17 cellular contexts compared by ENCODE assay signal in the genomic region with DNA sequence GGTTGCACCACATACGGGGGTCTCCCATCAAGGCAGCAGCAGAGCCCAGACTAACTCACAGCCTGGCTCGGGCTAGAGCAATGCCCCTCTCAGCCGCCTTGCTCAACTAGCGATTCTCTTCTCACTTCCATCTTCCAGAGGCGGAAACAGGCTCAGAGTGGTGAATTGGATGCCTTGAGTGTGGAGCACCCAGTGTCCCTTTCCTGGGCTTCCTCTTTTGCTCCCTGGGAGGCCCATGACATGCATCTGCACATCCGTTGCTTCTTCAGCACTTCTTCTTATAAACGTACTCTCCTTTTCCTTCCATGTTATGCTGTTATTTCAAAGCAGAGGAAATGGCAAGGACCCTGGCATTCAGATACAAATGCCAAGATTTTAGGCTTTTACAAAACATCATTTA. TPM values are rescaled to one million over a fixed set of nuclear protein-coding genes. Genes with fewer than 3 reads are reported as not detected.
DNase-seq lines count a peak whose midpoint lies in the region; ATAC-seq and TF ChIP-seq lines count a peak whose summit lies in the region.
"Had no signal": no experiment of that assay in that cellular context is flagged by ENCODE, and none has a peak within 500 bp of the region (broad histone marks: within the 10 kb centered on the region; RNA-seq: fewer than 3 reads in every experiment).

No MANE protein-coding gene starts in this region.

- no peak overlapping the region for H3K27ac Mint-ChIP-seq in activated naive CD4-positive, alpha-beta T cell treated with anti-CD3 and anti-CD28 coated beads for 36 hours

- CTCF ChIA-PET in OCI-LY7 (lab: Charles Lee; ENCODE audit: unreplicated experiment), result interaction anchor here (0.6 kb wide), 1 partner anchor 9 kb away, joined by 3 read pairs; no protein-coding TSS in a partner anchor
- CTCF ChIA-PET in activated naive CD4-positive, alpha-beta T cell treated with anti-CD3 and anti-CD28 coated beads for 36 hours (lab: Charles Lee), result no interaction called here

- H3K36me3 ChIP-seq in BLaER1 (no peaks in the 10 kb centered on the region), DND-41 (ENCODE audit: insufficient read depth, low read length) (no peaks in the 10 kb centered on the region), OCI-LY7 (ENCODE audit: insufficient read depth, low read length) (no peaks in the 10 kb centered on the region)

- POLR2A ChIA-PET in OCI-LY7 (lab: Charles Lee), result interaction anchor here (1.1 kb wide), 1 partner anchor 10 kb away, joined by 4 read pairs; no protein-coding TSS in a partner anchor

- H3K79me2 ChIP-seq in DND-41 (ENCODE audit: insufficient read depth, low read length) (no peaks in the 10 kb centered on the region), OCI-LY7 (ENCODE audit: insufficient read depth, low read depth, low read length) (peaks cover 27% of the 10 kb centered on the region)

- H3K4me2 ChIP-seq in BLaER1, result peak overlapping the region; percentile 98
- no peak overlapping the region for H3K4me2 ChIP-seq in DND-41 (ENCODE audit: insufficient read depth, low read length)
- peak overlapping the region; percentile 34; the same call in 1 of the 2 replicates for H3K4me2 ChIP-seq in OCI-LY7 (ENCODE audit: low read length)
- H3K4me2 ChIP-seq: SK-N-SH had no signal

- H3K9me3 ChIP-seq in BLaER1 (no peaks in the 10 kb centered on the region), DND-41 (ENCODE audit: insufficient read depth, low read length, severe bottlenecking) (no peaks in the 10 kb centered on the region), OCI-LY7 (ENCODE audit: low read length) (no peaks in the 10 kb centered on the region)
- H3K9me3 ChIP-seq: SK-N-SH had no signal

- peaks cover 16% of the 10 kb centered on the region for H3K27me3 Mint-ChIP-seq in activated naive CD4-positive, alpha-beta T cell treated with anti-CD3 and anti-CD28 coated beads for 36 hours (ENCODE audit: low read depth)

- H3K4me3 ChIP-seq in BLaER1, result no peak overlapping the region
- no peak overlapping the region for H3K4me3 ChIP-seq in DND-41 (ENCODE audit: low read depth in 1 of 2, low read length in 2 of 2)
- no peak overlapping the region for H3K4me3 ChIP-seq in OCI-LY7 (ENCODE audit: low read depth, low read length, poor library complexity, severe bottlenecking)
- H3K4me3 ChIP-seq: GM23248 had no signal

- peaks cover 5% of the 10 kb centered on the region for H3K4me1 Mint-ChIP-seq in activated naive CD4-positive, alpha-beta T cell treated with anti-CD3 and anti-CD28 coated beads for 36 hours (ENCODE audit: low read depth)

- no peaks in the 10 kb centered on the region for H3K9me3 Mint-ChIP-seq in activated naive CD4-positive, alpha-beta T cell treated with anti-CD3 and anti-CD28 coated beads for 36 hours

- H2AFZ ChIP-seq in DND-41 (ENCODE audit: low read depth, low read length) (no peak overlapping the region), OCI-LY7 (ENCODE audit: low read length) (no peak overlapping the region)
- H2AFZ ChIP-seq: GM23248 had no signal

- ATAC-seq in DND-41 (ENCODE audit: insufficient read depth, low read depth) (no peak), HG03097 (IDR thresholded peaks at IDR 0.05; ENCODE audit: low FRiP score, unreplicated experiment) (no peak)

- no peaks in the 10 kb centered on the region for H3K9me2 ChIP-seq in OCI-LY7 (ENCODE audit: insufficient read depth, low read length)
- H3K9me2 ChIP-seq: SK-N-SH had no signal

- intact Hi-C loops in OCI-LY7 (cut with micrococcal nuclease; ENCODE audit: unreplicated experiment), result no loop called here
- intact Hi-C loops in activated naive CD4-positive, alpha-beta T cell treated with anti-CD3 and anti-CD28 coated beads for 36 hours (cut with micrococcal nuclease), result no loop called here

- H3K36me3 Mint-ChIP-seq in activated naive CD4-positive, alpha-beta T cell treated with anti-CD3 and anti-CD28 coated beads for 36 hours (ENCODE audit: low read depth), result no peaks in the 10 kb centered on the region

- DNase-seq in DND-41, result no peak
- no peak for DNase-seq in OCI-LY7 (ENCODE audit: low spot score)
- no peak for DNase-seq in superior temporal gyrus (ENCODE audit: extremely low spot score)
- no peak for DNase-seq in activated naive CD4-positive, alpha-beta T cell treated with anti-CD3 and anti-CD28 coated beads for 36 hours
- DNase-seq in stimulated activated CD4-positive, alpha-beta T cell treated with anti-CD3 and anti-CD28 coated beads, Interleukin-4, amount 100 ng/mL, for 1 hour, result no peak
- DNase-seq: AML-193, GM23248, KG1, MM.1S, NCI-H1436 treated with DMSO at 0.1 percent for 48 hours, NCI-H2081 treated with DMSO at 0.1 percent for 48 hours, NCI-H524, SK-N-SH had no signal

- H3K4me3 Mint-ChIP-seq in activated naive CD4-positive, alpha-beta T cell treated with anti-CD3 and anti-CD28 coated beads for 36 hours, result no peak overlapping the region

- BruUV-seq in OCI-LY7 (replicated peaks; lab: Mats Ljungman, UMichigan), result no TSS peak

- H4K20me1 ChIP-seq in BLaER1, result no peaks in the 10 kb centered on the region
- H4K20me1 ChIP-seq in DND-41 (ENCODE audit: insufficient read depth, low read length), result no peaks in the 10 kb centered on the region
- no peaks in the 10 kb centered on the region for H4K20me1 ChIP-seq in OCI-LY7 (ENCODE audit: insufficient read depth, low read length)

- H3K4me1 ChIP-seq in BLaER1, result peaks cover 97% of the 10 kb centered on the region
- peaks cover 71% of the 10 kb centered on the region for H3K4me1 ChIP-seq in DND-41 (ENCODE audit: insufficient read depth, low read length)
- H3K4me1 ChIP-seq in OCI-LY7 (ENCODE audit: insufficient read depth, low read length, poor library complexity, severe bottlenecking), result peaks cover 85% of the 10 kb centered on the region

- H3K9ac ChIP-seq in BLaER1 (no peak overlapping the region), DND-41 (ENCODE audit: low read depth, low read length) (no peak overlapping the region)
- H3K9ac ChIP-seq: GM23248, SK-N-SH had no signal

- TF ChIP-seq CTCF in DND-41 (IDR thresholded peaks at IDR 0.05; ENCODE audit: borderline replicate concordance, extremely low read depth, low read length, poor library complexity, severe bottlenecking) (no peak), OCI-LY7 (conservative IDR thresholded peaks at IDR 0.05; ENCODE audit: low read length) (no peak)

- no peak overlapping the region for H3K27ac ChIP-seq in BLaER1
- H3K27ac ChIP-seq in DND-41 (ENCODE audit: low read length), result peak overlapping the region; percentile 37; the same call in 1 of the 2 replicates
- no peak overlapping the region for H3K27ac ChIP-seq in OCI-LY7 (ENCODE audit: low read depth, low read length, poor library complexity, severe bottlenecking)
- H3K27ac ChIP-seq in cingulate gyrus (ENCODE audit: low read depth, low read length), result peak overlapping the region; percentile 58
- H3K27ac ChIP-seq: GM23248, HL-60 had no signal

- H3K27me3 ChIP-seq in BLaER1, result no peaks in the 10 kb centered on the region
- no peaks in the 10 kb centered on the region for H3K27me3 ChIP-seq in DND-41 (ENCODE audit: insufficient read depth, low read length, poor library complexity)

RNA-seq across cellular contexts. Expression of a gene that starts 2.1 kb away (rescaled TPM):
- 24.3 and 25.2 TPM in 2 replicates for total RNA-seq in OCI-LY7 (2014; rRNA removed; shearing (Covaris generic))
- 56.3 and 70.1 TPM in 2 replicates for total RNA-seq in OCI-LY7 (2022)
- total RNA-seq in activated naive CD4-positive, alpha-beta T cell treated with anti-CD3 and anti-CD28 coated beads for 36 hours, result 10 to 100 TPM; 38.6 to 39.3 TPM

Comparison
In these comparisons a context has a peak if more than half of its experiments do, and no peak if none do; other contexts are left out.
1. H3K27ac ChIP-seq: peak in DND-41 (single experiment) and cingulate gyrus (single experiment); none in BLaER1 (single experiment) and OCI-LY7 (single experiment).